In the genomic region with DNA sequence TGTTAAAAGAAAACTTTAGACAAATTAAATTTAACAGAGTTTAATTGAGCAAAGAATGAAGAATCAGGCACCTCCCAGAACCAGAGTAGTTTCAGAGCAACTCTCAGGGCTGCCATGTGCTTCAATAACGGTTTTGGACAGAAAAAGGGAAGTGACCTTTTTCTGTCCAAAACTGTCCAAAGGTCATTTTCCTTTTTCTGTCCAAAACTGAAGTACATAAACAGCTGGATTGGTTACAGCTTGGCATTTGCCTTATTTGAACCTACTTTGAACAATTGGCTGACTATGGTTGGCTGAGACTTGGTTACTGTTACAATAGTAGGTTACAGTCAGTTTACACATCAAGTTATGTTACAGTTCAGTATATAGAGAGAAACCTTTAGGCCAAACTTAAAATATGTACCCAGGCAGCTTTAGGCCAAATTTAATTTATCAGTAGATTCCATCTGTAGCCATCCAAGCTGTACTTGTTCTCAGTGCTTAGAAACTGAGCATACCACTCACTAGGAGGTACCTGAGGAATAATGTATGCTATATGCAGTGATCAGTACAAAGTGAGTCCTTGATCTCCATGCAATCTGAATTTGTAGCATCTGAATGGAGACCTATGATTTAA, we compare ENCODE assay signal across 17 cellular contexts. TPM values are rescaled to one million over a fixed set of nuclear protein-coding genes. Genes with fewer than 3 reads are reported as not detected.
DNase-seq lines count a peak whose midpoint lies in the region; ATAC-seq and FAIRE-seq lines count a peak whose summit lies in the region.
"Had no signal": no experiment of that assay in that cellular context is flagged by ENCODE, and none has a peak within 500 bp of the region (broad histone marks: within the 10 kb centered on the region; RNA-seq: fewer than 3 reads in every experiment).

No MANE protein-coding gene starts in this region.

- H3K27me3 Mint-ChIP-seq in naive thymus-derived CD8-positive, alpha-beta T cell = no peaks in the 10 kb centered on the region
- H3K27me3 Mint-ChIP-seq: activated naive CD4-positive, alpha-beta T cell treated with anti-CD3 and anti-CD28 coated beads, Interleukin-2, amount 10 ng/mL, durations not matched to agents 7 days and 5 days; CD4-positive, CD25-positive, alpha-beta regulatory T cell had no signal

- no peak for FAIRE-seq in urothelium cell line (lab: Jason Lieb, UNC)

- no peak overlapping the region for H3K27ac Mint-ChIP-seq in naive thymus-derived CD8-positive, alpha-beta T cell
- H3K27ac Mint-ChIP-seq: activated naive CD4-positive, alpha-beta T cell treated with anti-CD3 and anti-CD28 coated beads, Interleukin-2, amount 10 ng/mL, durations not matched to agents 7 days and 5 days; CD4-positive, CD25-positive, alpha-beta regulatory T cell; neural progenitor cell had no signal

- H3K36me3 Mint-ChIP-seq in naive thymus-derived CD8-positive, alpha-beta T cell = peaks cover 7 to 49% (median 16%) of the 10 kb centered on the region in 3 donors
- H3K36me3 Mint-ChIP-seq: neural progenitor cell had no signal

- ATAC-seq in HG02571 (IDR thresholded peaks at IDR 0.05; ENCODE audit: unreplicated experiment) (peak; percentile 72), HG03045 (IDR thresholded peaks at IDR 0.05; ENCODE audit: unreplicated experiment) (no peak)
- no peak for ATAC-seq in naive thymus-derived CD8-positive, alpha-beta T cell

- POLR2A ChIA-PET in naive thymus-derived CD8-positive, alpha-beta T cell (lab: Charles Lee) = no interaction called here

- no peaks in the 10 kb centered on the region for H3K9me3 Mint-ChIP-seq in naive thymus-derived CD8-positive, alpha-beta T cell
- H3K9me3 Mint-ChIP-seq: activated naive CD4-positive, alpha-beta T cell treated with anti-CD3 and anti-CD28 coated beads, Interleukin-2, amount 10 ng/mL, durations not matched to agents 7 days and 5 days; CD4-positive, CD25-positive, alpha-beta regulatory T cell; neural progenitor cell had no signal

- DNase-seq in NOMO-1 treated with DMSO at 0.1 percent for 48 hours (lab: John Stamatoyannopoulos, UW; ENCODE audit: unreplicated experiment) = peak; percentile 38
- DNase-seq in NOMO-1 treated with dmso at 0.1 percent for 144 hours (lab: John Stamatoyannopoulos, UW; ENCODE audit: unreplicated experiment) = no peak
- peak; percentile 9 for DNase-seq in KBM-7
- DNase-seq in naive thymus-derived CD8-positive, alpha-beta T cell = no peak
- DNase-seq in urothelium cell line (ENCODE audit: low spot score) = no peak
- no peak for DNase-seq in Kasumi-1 (lab: John Stamatoyannopoulos, UW)
- DNase-seq: 8988T; activated naive CD4-positive, alpha-beta T cell treated with anti-CD3 and anti-CD28 coated beads, Interleukin-2, amount 10 ng/mL, durations not matched to agents 7 days and 5 days; CD4-positive, CD25-positive, alpha-beta regulatory T cell; mammary epithelial cell; NCI-H345; PC-9; sigmoid colon; stimulated activated naive CD4-positive, alpha-beta T cell treated with Interleukin-2 at 50 U/mL for 16 hours had no signal

- in situ Hi-C loops in KBM-7 (cut with MboI; ENCODE audit: low pct_unique_long_range_greater_than_20kb, low sequenced_read_pairs) = no loop called here

- H3K4me3 Mint-ChIP-seq in naive thymus-derived CD8-positive, alpha-beta T cell = no peak overlapping the region
- H3K4me3 Mint-ChIP-seq: activated naive CD4-positive, alpha-beta T cell treated with anti-CD3 and anti-CD28 coated beads, Interleukin-2, amount 10 ng/mL, durations not matched to agents 7 days and 5 days; CD4-positive, CD25-positive, alpha-beta regulatory T cell; neural progenitor cell had no signal

- peaks cover 0 to 6% (median 0%) of the 10 kb centered on the region in 4 donors for H3K4me1 Mint-ChIP-seq in naive thymus-derived CD8-positive, alpha-beta T cell
- H3K4me1 Mint-ChIP-seq: activated naive CD4-positive, alpha-beta T cell treated with anti-CD3 and anti-CD28 coated beads, Interleukin-2, amount 10 ng/mL, durations not matched to agents 7 days and 5 days; neural progenitor cell had no signal

RNA-seq across cellular contexts. Expression of a gene that starts 44.0 kb away (rescaled TPM):
- 1 to 10 TPM; 8.2 to 8.5 TPM for total RNA-seq in naive thymus-derived CD8-positive, alpha-beta T cell
- 10 to 100 TPM in 2 of 3 donors, 1 to 10 TPM in 1; 7.8 to 11.1 (median 10.4) TPM for polyA plus RNA-seq in naive thymus-derived CD8-positive, alpha-beta T cell

RNA-seq across cellular contexts. Expression of a gene that starts 44.4 kb away (rescaled TPM):
- total RNA-seq in naive thymus-derived CD8-positive, alpha-beta T cell = 10 to 100 TPM; 23.1 to 24.9 TPM
- polyA plus RNA-seq in naive thymus-derived CD8-positive, alpha-beta T cell = 10 to 100 TPM; 20.3 to 25.8 (median 23.9) TPM

Comparison
In these comparisons a context has a peak if more than half of its experiments do, and no peak if none do; other contexts are left out.
1. DNase-seq: peak in NOMO-1 treated with DMSO at 0.1 percent for 48 hours (single experiment) and KBM-7 (single experiment); none in NOMO-1 treated with dmso at 0.1 percent for 144 hours (single experiment), naive thymus-derived CD8-positive, alpha-beta T cell (0 of 10), urothelium cell line (single experiment) and Kasumi-1 (0 of 2).